8 cellular contexts compared by ENCODE assay signal in the genomic region with DNA sequence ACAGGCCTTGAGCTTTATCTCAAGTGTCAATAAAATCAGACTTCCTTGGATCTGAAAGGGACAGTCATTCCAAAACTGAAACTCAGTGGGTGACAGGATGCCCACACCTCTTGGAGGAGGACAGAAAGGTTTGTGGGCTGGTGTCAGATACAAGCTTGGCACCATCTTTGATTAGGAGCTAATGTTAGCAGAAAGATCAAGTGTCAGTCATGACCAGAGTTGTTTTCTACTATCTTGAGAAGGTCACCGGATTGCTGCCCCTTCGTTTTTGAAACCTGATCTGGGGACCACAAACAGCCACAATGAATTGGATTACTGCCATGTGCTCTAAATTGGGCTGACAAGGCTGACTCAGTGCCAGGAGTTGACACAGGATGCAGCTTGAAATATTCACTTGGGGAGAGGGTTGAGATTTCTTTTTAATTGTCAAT.
DNase-seq lines count a peak whose midpoint lies in the region; ATAC-seq and TF ChIP-seq lines count a peak whose summit lies in the region.

No MANE protein-coding gene starts in this region.

- H3K36me3 ChIP-seq in adrenal gland (replicated peaks in 1 of 2) (no peaks in the 10 kb centered on the region), mesenchymal stem cell (ENCODE audit: control insufficient read depth in 1 of 2, insufficient read depth in 2 of 2, low read depth in 1 of 2, low read length in 2 of 2) (no peaks in the 10 kb centered on the region)
- H3K36me3 ChIP-seq in naive thymus-derived CD4-positive, alpha-beta T cell (ENCODE audit: control insufficient read depth in 2 of 3, insufficient read depth in 3 of 3, low read length in 3 of 3), result no peaks in the 10 kb centered on the region

- peak overlapping the region; percentile 88 for H3K9ac ChIP-seq in mesenchymal stem cell (ENCODE audit: low read length)

- no peak for TF ChIP-seq POLR2A in adrenal gland (IDR thresholded peaks at IDR 0.05)

- intact Hi-C loops in adrenal gland (cut with DNase I), result loop anchor here in 1 of 2 donors (10.0 kb wide), 1 partner anchor 633 kb away; no protein-coding TSS in a partner anchor
- intact Hi-C loops in naive thymus-derived CD4-positive, alpha-beta T cell (cut with micrococcal nuclease), result loop anchor here (2.0 to 10.0 kb wide), 6 partner anchors 103 to 641 kb away; a partner anchor contains a TSS

- H4K91ac ChIP-seq in mesenchymal stem cell (ENCODE audit: low read length), result no peak overlapping the region

- whole genome bisulfite sequencing in adrenal gland, 4 donors, result 3 to 10% (median 8%) methylated on average over 2 of the region's 2 CpGs
- 9% methylated on average over 2 of the region's 2 CpGs for WGBS in mesenchymal stem cell

- peak; percentile 54 for ATAC-seq in GM21390 (IDR thresholded peaks at IDR 0.05; ENCODE audit: unreplicated experiment)
- no peak for ATAC-seq in naive thymus-derived CD4-positive, alpha-beta T cell

- H3K4me3 Mint-ChIP-seq in naive thymus-derived CD4-positive, alpha-beta T cell, result no peak overlapping the region

- H2BK5ac ChIP-seq in mesenchymal stem cell (ENCODE audit: low read depth, low read length, poor library complexity, severe bottlenecking), result no peak overlapping the region

- H3K27ac Mint-ChIP-seq in naive thymus-derived CD4-positive, alpha-beta T cell, result no peak overlapping the region

- peak overlapping the region in 1 of 2 experiments; percentile 89 for H3K23ac ChIP-seq in mesenchymal stem cell (ENCODE audit: low read length in 2 of 2)

- H2BK120ac ChIP-seq in mesenchymal stem cell (ENCODE audit: low read depth, low read length), result no peak overlapping the region

- no peak overlapping the region for H3K4ac ChIP-seq in mesenchymal stem cell (ENCODE audit: low read depth in 1 of 2, low read length in 2 of 2)

- H3K4me3 ChIP-seq in AG04450 (ENCODE audit: low read depth, low read length) (no peak overlapping the region), adrenal gland (no peak overlapping the region), mesenchymal stem cell (ENCODE audit: insufficient read depth in 1 of 2, low read depth in 1 of 2, low read length in 2 of 2) (no peak overlapping the region)
- no peak overlapping the region for H3K4me3 ChIP-seq in naive thymus-derived CD4-positive, alpha-beta T cell (ENCODE audit: low read length)

- H3K27me3 Mint-ChIP-seq in naive thymus-derived CD4-positive, alpha-beta T cell, result peaks cover 0 to 15% (median 4%) of the 10 kb centered on the region in 5 donors

- no peak for DNase-seq in AG04450 (ENCODE audit: low read depth, low spot score)
- DNase-seq in NCI-H146 treated with DMSO at 0.1 percent for 48 hours (lab: John Stamatoyannopoulos, UW; ENCODE audit: unreplicated experiment), result peak; percentile 34
- DNase-seq in adrenal gland, result peak in 6 of 7 donors; percentile 22 to 69 (median 36)
- peak; percentile 74 for DNase-seq in mesenchymal stem cell
- DNase-seq in SIG-M5 (lab: John Stamatoyannopoulos, UW), result no peak
- DNase-seq in GM19238 (ENCODE audit: insufficient read length, low spot score), result no peak
- no peak for DNase-seq in naive thymus-derived CD4-positive, alpha-beta T cell

- H2BK12ac ChIP-seq in mesenchymal stem cell (ENCODE audit: low read length in 2 of 2), result peak overlapping the region; percentile 49 to 83

- POLR2A ChIA-PET in AG04450 (lab: Yijun Ruan, JAX), result interaction anchor here (0.9 kb wide), 1 partner anchor 252 kb away, joined by 3 read pairs; no protein-coding TSS in a partner anchor
- POLR2A ChIA-PET in naive thymus-derived CD4-positive, alpha-beta T cell (lab: Charles Lee), result interaction anchor here (1.1 kb wide), 1 partner anchor 254 kb away, joined by 4 read pairs; no protein-coding TSS in a partner anchor

- TF ChIP-seq CTCF in AG04450 (IDR thresholded peaks at IDR 0.05; ENCODE audit: low read depth, low read length) (no peak), adrenal gland (IDR thresholded peaks at IDR 0.05) (no peak)

- H3K4me1 ChIP-seq in adrenal gland (replicated peaks in 1 of 2), result peaks cover 0 to 13% of the 10 kb centered on the region in 2 donors
- peaks cover 2% of the 10 kb centered on the region for H3K4me1 ChIP-seq in mesenchymal stem cell (ENCODE audit: control insufficient read depth, insufficient read depth, low read depth, low read length)
- no peaks in the 10 kb centered on the region for H3K4me1 ChIP-seq in naive thymus-derived CD4-positive, alpha-beta T cell (ENCODE audit: control insufficient read depth in 2 of 2, insufficient read depth in 2 of 2, low read length in 2 of 2)

- no peaks in the 10 kb centered on the region for H3K36me3 Mint-ChIP-seq in naive thymus-derived CD4-positive, alpha-beta T cell

- H4K8ac ChIP-seq in mesenchymal stem cell (ENCODE audit: low read length), result peak overlapping the region; percentile 46

- H3K4me1 Mint-ChIP-seq in naive thymus-derived CD4-positive, alpha-beta T cell, result peaks cover 0 to 9% (median 0%) of the 10 kb centered on the region in 7 donors

- CTCF ChIA-PET in AG04450 (lab: Charles Lee), result interaction anchor here (0.6 to 1.7 kb wide), 22 partner anchors 10 to 780 kb away, joined by 3 to 15 read pairs (median 4); no protein-coding TSS in a partner anchor
- CTCF ChIA-PET in naive thymus-derived CD4-positive, alpha-beta T cell (lab: Charles Lee), result interaction anchor here (0.8 to 1.6 kb wide), 7 partner anchors 12 to 364 kb away, joined by 3 to 5 read pairs (median 4); no protein-coding TSS in a partner anchor

- no peak overlapping the region for H2BK15ac ChIP-seq in mesenchymal stem cell (ENCODE audit: low read depth, poor library complexity, severe bottlenecking)

- H2AK5ac ChIP-seq in mesenchymal stem cell (ENCODE audit: low read length, severe bottlenecking), result peak overlapping the region; percentile 56

- H2AFZ ChIP-seq in mesenchymal stem cell (ENCODE audit: low read depth, low read length), result no peak overlapping the region

- H3K79me1 ChIP-seq in mesenchymal stem cell (replicated peaks; ENCODE audit: low read length, poor library complexity, severe bottlenecking), result no peaks in the 10 kb centered on the region

- peak overlapping the region; percentile 11 to 82 for H3K18ac ChIP-seq in mesenchymal stem cell (ENCODE audit: low read depth in 1 of 2, low read length in 2 of 2)

- H3K14ac ChIP-seq in mesenchymal stem cell (ENCODE audit: low read length in 2 of 2), result no peak overlapping the region

- H3K4me2 ChIP-seq in mesenchymal stem cell (ENCODE audit: low read length, poor library complexity, severe bottlenecking), result no peak overlapping the region

- H3K27ac ChIP-seq in AG04450 (ENCODE audit: low read depth, low read length) (peak overlapping the region; percentile 42), adrenal gland (peak overlapping the region in 3 of 5 donors; percentile 54 to 85 (median 65)), mesenchymal stem cell (ENCODE audit: low read length, poor library complexity, severe bottlenecking) (no peak overlapping the region)
- H3K27ac ChIP-seq in naive thymus-derived CD4-positive, alpha-beta T cell (ENCODE audit: low read depth, low read length), result no peak overlapping the region

- H3K9me3 Mint-ChIP-seq in naive thymus-derived CD4-positive, alpha-beta T cell, result no peaks in the 10 kb centered on the region

- H3K27me3 ChIP-seq in AG04450 (ENCODE audit: control insufficient read depth, insufficient read depth, low read length) (no peaks in the 10 kb centered on the region), adrenal gland (no peaks in the 10 kb centered on the region), mesenchymal stem cell (ENCODE audit: control insufficient read depth in 1 of 2, insufficient read depth in 1 of 2, low read length in 2 of 2) (no peaks in the 10 kb centered on the region)
- H3K27me3 ChIP-seq in naive thymus-derived CD4-positive, alpha-beta T cell (ENCODE audit: control insufficient read depth in 2 of 2, insufficient read depth in 2 of 2, low read length in 2 of 2), result no peaks in the 10 kb centered on the region

- H3K9me3 ChIP-seq in AG04450 (ENCODE audit: control insufficient read depth, insufficient read depth, low read length) (no peaks in the 10 kb centered on the region), adrenal gland (replicated peaks in 1 of 3) (no peaks in the 10 kb centered on the region), mesenchymal stem cell (ENCODE audit: control insufficient read depth, low read length) (no peaks in the 10 kb centered on the region)
- H3K9me3 ChIP-seq in naive thymus-derived CD4-positive, alpha-beta T cell (ENCODE audit: control insufficient read depth in 2 of 3, low read length in 3 of 3), result no peaks in the 10 kb centered on the region

Comparison
In these comparisons a context has a peak if more than half of its experiments do, and no peak if none do; other contexts are left out.
1. DNase-seq: peak in NCI-H146 treated with DMSO at 0.1 percent for 48 hours (single experiment), adrenal gland (6 of 7) and mesenchymal stem cell (single experiment); none in AG04450 (single experiment), SIG-M5 (single experiment), GM19238 (single experiment) and naive thymus-derived CD4-positive, alpha-beta T cell (0 of 9).
2. H3K27ac ChIP-seq: peak in AG04450 (single experiment) and adrenal gland (3 of 5); none in mesenchymal stem cell (single experiment) and naive thymus-derived CD4-positive, alpha-beta T cell (single experiment).